Comparison of ENCODE assay signal across 19 cellular contexts in genomic region chr13:106630650-106631049, GRCh38.
"Had no signal": no experiment of that assay in that cellular context is flagged by ENCODE, and none has a peak within 500 bp of the region (broad histone marks: within the 10 kb centered on the region; RNA-seq: fewer than 3 reads in every experiment).

No MANE protein-coding gene starts in this region.

- ATAC-seq: heart left ventricle; left colon; naive thymus-derived CD4-positive, alpha-beta T cell; stimulated activated naive B cell treated with anti-CD40 and anti-IgM and Interleukin-4, amounts not matched to agents 10 μg/mL and 1 μg/mL and 100 μg/mL, for 72 hours; stimulated activated naive CD8-positive, alpha-beta T cell treated with anti-CD3 and anti-CD28 coated beads, Interleukin-15, amount 100 ng/mL, for 72 hours had no signal

- H3K36me3 ChIP-seq: colonic mucosa, heart left ventricle, neutrophil, right atrium auricular region, sigmoid colon, thoracic aorta, transverse colon had no signal

- H3K27me3 ChIP-seq: colonic mucosa, heart left ventricle, neutrophil, right atrium auricular region, sigmoid colon, transverse colon had no signal

- H3K27ac ChIP-seq: heart left ventricle, neutrophil, right atrium auricular region, sigmoid colon, skin epidermis, thoracic aorta, transverse colon had no signal

- H3K9me3 ChIP-seq: colonic mucosa, heart left ventricle, neutrophil, right atrium auricular region, sigmoid colon, thoracic aorta, transverse colon had no signal

- DNase-seq: colonic mucosa; dermis blood vessel endothelial cell; foreskin melanocyte; heart left ventricle; hippocampal formation; left colon; naive thymus-derived CD4-positive, alpha-beta T cell; posterior cingulate gyrus; sigmoid colon; stimulated activated CD4-positive, alpha-beta T cell treated with anti-CD3 and anti-CD28 coated beads, Interleukin-2, amount 100 ng/mL, for 24 hours; stimulated activated CD4-positive, alpha-beta T cell treated with anti-CD3 and anti-CD28 coated beads, Interleukin-4, amount 100 ng/mL, for 4 hours; stimulated activated naive B cell treated with anti-CD40 and anti-IgM and Interleukin-4, amounts not matched to agents 10 μg/mL and 1 μg/mL and 100 μg/mL, for 72 hours; stimulated activated naive CD8-positive, alpha-beta T cell treated with anti-CD3 and anti-CD28 coated beads, Interleukin-15, amount 100 ng/mL, for 72 hours; transverse colon had no signal

- H3K9me3 Mint-ChIP-seq: naive thymus-derived CD4-positive, alpha-beta T cell; stimulated activated naive B cell treated with anti-CD40 and anti-IgM and Interleukin-4, amounts not matched to agents 10 μg/mL and 1 μg/mL and 100 μg/mL, for 72 hours; stimulated activated naive CD8-positive, alpha-beta T cell treated with anti-CD3 and anti-CD28 coated beads, Interleukin-15, amount 100 ng/mL, for 72 hours had no signal

- H3K4me1 ChIP-seq: colonic mucosa, sigmoid colon, transverse colon had no signal

- H3K4me1 Mint-ChIP-seq: stimulated activated naive B cell treated with anti-CD40 and anti-IgM and Interleukin-4, amounts not matched to agents 10 μg/mL and 1 μg/mL and 100 μg/mL, for 72 hours; stimulated activated naive CD8-positive, alpha-beta T cell treated with anti-CD3 and anti-CD28 coated beads, Interleukin-15, amount 100 ng/mL, for 72 hours had no signal

- H3K27ac Mint-ChIP-seq: naive thymus-derived CD4-positive, alpha-beta T cell; nephron progenitor cell; stimulated activated naive B cell treated with anti-CD40 and anti-IgM and Interleukin-4, amounts not matched to agents 10 μg/mL and 1 μg/mL and 100 μg/mL, for 72 hours; stimulated activated naive CD8-positive, alpha-beta T cell treated with anti-CD3 and anti-CD28 coated beads, Interleukin-15, amount 100 ng/mL, for 72 hours had no signal

- H3K4me3 ChIP-seq: colonic mucosa, heart left ventricle, right atrium auricular region, sigmoid colon, skin epidermis, thoracic aorta, transverse colon had no signal

- H3K36me3 Mint-ChIP-seq: naive thymus-derived CD4-positive, alpha-beta T cell; stimulated activated naive B cell treated with anti-CD40 and anti-IgM and Interleukin-4, amounts not matched to agents 10 μg/mL and 1 μg/mL and 100 μg/mL, for 72 hours had no signal

- H3K4me3 Mint-ChIP-seq: naive thymus-derived CD4-positive, alpha-beta T cell; nephron progenitor cell; stimulated activated naive B cell treated with anti-CD40 and anti-IgM and Interleukin-4, amounts not matched to agents 10 μg/mL and 1 μg/mL and 100 μg/mL, for 72 hours; stimulated activated naive CD8-positive, alpha-beta T cell treated with anti-CD3 and anti-CD28 coated beads, Interleukin-15, amount 100 ng/mL, for 72 hours had no signal
